In the genomic region with DNA sequence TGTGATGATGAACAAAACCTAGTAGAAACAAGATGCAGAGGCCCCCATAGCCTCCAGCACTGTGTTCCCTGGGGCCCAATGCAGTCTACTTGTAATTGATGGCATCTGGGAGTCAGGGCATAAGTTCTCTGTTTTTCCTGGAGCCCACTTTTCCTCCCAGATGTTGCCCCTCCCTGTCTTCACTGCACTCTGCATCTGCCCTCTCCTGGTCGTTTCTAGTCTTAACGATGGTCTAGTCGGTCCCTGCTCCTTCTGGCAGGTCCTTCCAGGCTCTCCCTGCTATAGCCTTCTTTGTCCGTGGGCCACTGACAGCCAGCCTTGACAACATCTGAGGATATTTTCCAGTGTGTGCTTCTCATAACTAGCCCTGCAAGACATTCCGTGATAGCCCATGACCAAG, we compare ENCODE assay signal across 20 cellular contexts.
"Had no signal": no experiment of that assay in that cellular context is flagged by ENCODE, and none has a peak within 500 bp of the region (broad histone marks: within the 10 kb centered on the region; RNA-seq: fewer than 3 reads in every experiment).

No MANE protein-coding gene starts in this region.

- FAIRE-seq: endometrium, frontal cortex, keratinocyte, urothelium cell line had no signal

- DNase-seq: activated CD4-positive, alpha-beta T cell treated with anti-CD3 and anti-CD28 coated beads, Interleukin-2, amount 10 ng/mL, durations not matched to agents 24 days and 14 days; activated CD8-positive, alpha-beta T cell treated with anti-CD3 and anti-CD28 coated beads for 36 hours; activated naive CD4-positive, alpha-beta T cell treated with anti-CD3 and anti-CD28 coated beads, Interleukin-2, amount 10 ng/mL, durations not matched to agents 7 days and 5 days; activated naive CD8-positive, alpha-beta T cell treated with anti-CD3 and anti-CD28 coated beads, Interleukin-2, amount 50 U/mL, for 24 hours; activated T-cell treated with anti-CD3 and anti-CD28 coated beads, Interleukin-2, amount 50 U/mL, for 1 hour; aorta; erythroblast; hypothalamus; left lung; mammary epithelial cell; occipital lobe; posterior cingulate gyrus; stimulated activated naive B cell treated with anti-CD40 and anti-IgM and Interleukin-4, amounts not matched to agents 10 μg/mL and 1 μg/mL and 100 μg/mL, for 72 hours; T-helper 9 cell had no signal

- H3K36me3 ChIP-seq: left lung, tibial nerve had no signal

- H3K36me3 Mint-ChIP-seq: activated naive CD4-positive, alpha-beta T cell treated with anti-CD3 and anti-CD28 coated beads, Interleukin-2, amount 10 ng/mL, durations not matched to agents 7 days and 5 days; stimulated activated naive B cell treated with anti-CD40 and anti-IgM and Interleukin-4, amounts not matched to agents 10 μg/mL and 1 μg/mL and 100 μg/mL, for 72 hours had no signal

- H3K9me3 ChIP-seq: left lung, tibial nerve had no signal

- H3K27ac Mint-ChIP-seq: activated CD4-positive, alpha-beta T cell treated with anti-CD3 and anti-CD28 coated beads, Interleukin-2, amount 10 ng/mL, durations not matched to agents 24 days and 14 days; activated CD8-positive, alpha-beta T cell treated with anti-CD3 and anti-CD28 coated beads for 36 hours; activated naive CD4-positive, alpha-beta T cell treated with anti-CD3 and anti-CD28 coated beads, Interleukin-2, amount 10 ng/mL, durations not matched to agents 7 days and 5 days; activated naive CD8-positive, alpha-beta T cell treated with anti-CD3 and anti-CD28 coated beads, Interleukin-2, amount 50 U/mL, for 24 hours; stimulated activated naive B cell treated with anti-CD40 and anti-IgM and Interleukin-4, amounts not matched to agents 10 μg/mL and 1 μg/mL and 100 μg/mL, for 72 hours had no signal

- H3K27me3 ChIP-seq: left lung, tibial nerve had no signal

- H3K4me3 ChIP-seq: coronary artery, left lung, tibial nerve had no signal

- ATAC-seq: activated CD8-positive, alpha-beta T cell treated with anti-CD3 and anti-CD28 coated beads for 36 hours; activated naive CD8-positive, alpha-beta T cell treated with anti-CD3 and anti-CD28 coated beads, Interleukin-2, amount 50 U/mL, for 24 hours; left lung; stimulated activated naive B cell treated with anti-CD40 and anti-IgM and Interleukin-4, amounts not matched to agents 10 μg/mL and 1 μg/mL and 100 μg/mL, for 72 hours had no signal

- H3K27ac ChIP-seq: coronary artery, left lung, tibial nerve had no signal

- H3K4me3 Mint-ChIP-seq: activated CD4-positive, alpha-beta T cell treated with anti-CD3 and anti-CD28 coated beads, Interleukin-2, amount 10 ng/mL, durations not matched to agents 24 days and 14 days; activated CD8-positive, alpha-beta T cell treated with anti-CD3 and anti-CD28 coated beads for 36 hours; activated naive CD4-positive, alpha-beta T cell treated with anti-CD3 and anti-CD28 coated beads, Interleukin-2, amount 10 ng/mL, durations not matched to agents 7 days and 5 days; activated naive CD8-positive, alpha-beta T cell treated with anti-CD3 and anti-CD28 coated beads, Interleukin-2, amount 50 U/mL, for 24 hours; stimulated activated naive B cell treated with anti-CD40 and anti-IgM and Interleukin-4, amounts not matched to agents 10 μg/mL and 1 μg/mL and 100 μg/mL, for 72 hours had no signal

- H3K9me3 Mint-ChIP-seq: activated CD4-positive, alpha-beta T cell treated with anti-CD3 and anti-CD28 coated beads, Interleukin-2, amount 10 ng/mL, durations not matched to agents 24 days and 14 days; activated CD8-positive, alpha-beta T cell treated with anti-CD3 and anti-CD28 coated beads for 36 hours; activated naive CD4-positive, alpha-beta T cell treated with anti-CD3 and anti-CD28 coated beads, Interleukin-2, amount 10 ng/mL, durations not matched to agents 7 days and 5 days; activated naive CD8-positive, alpha-beta T cell treated with anti-CD3 and anti-CD28 coated beads, Interleukin-2, amount 50 U/mL, for 24 hours; stimulated activated naive B cell treated with anti-CD40 and anti-IgM and Interleukin-4, amounts not matched to agents 10 μg/mL and 1 μg/mL and 100 μg/mL, for 72 hours had no signal
